Comparison of ENCODE assay signal across 8 cellular contexts in the genomic region with DNA sequence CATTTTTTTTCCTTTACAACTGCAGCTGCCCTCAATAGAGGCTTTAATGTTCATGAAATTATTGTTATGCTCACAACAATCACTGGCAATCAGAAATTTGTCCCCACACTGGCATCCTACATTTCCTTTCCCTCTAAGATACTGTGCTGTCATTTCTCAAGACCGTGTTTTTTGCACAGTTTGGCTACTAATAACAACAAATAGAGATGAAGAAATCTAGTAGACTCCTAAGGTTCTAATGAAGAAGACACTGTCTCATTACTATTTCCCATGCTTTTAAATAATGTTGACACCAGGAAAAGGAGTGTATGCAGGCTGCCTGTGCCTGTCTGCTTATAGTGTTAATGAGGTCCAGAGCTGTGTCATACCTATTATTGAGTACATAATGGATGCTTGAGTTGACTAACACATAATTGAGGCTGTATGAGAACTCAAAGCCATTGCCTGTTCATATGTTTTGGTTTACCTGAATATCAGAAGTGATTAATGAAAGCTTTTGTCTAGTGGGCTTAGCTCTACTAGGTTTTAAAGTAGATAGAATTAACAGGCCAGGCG. TPM values are rescaled to one million over a fixed set of nuclear protein-coding genes. Genes with fewer than 3 reads are reported as not detected.
DNase-seq lines count a peak whose midpoint lies in the region; ATAC-seq and TF ChIP-seq lines count a peak whose summit lies in the region.

No MANE protein-coding gene starts in this region.

- H3K4me1 Mint-ChIP-seq in neural crest cell = peaks cover 32% of the 10 kb centered on the region

- intact Hi-C loops in left colon (cut with DNase I, micrococcal nuclease) = no loop called here

- ATAC-seq in left colon (no peak), HG02798 (IDR thresholded peaks at IDR 0.05; ENCODE audit: poor library complexity, unreplicated experiment) (no peak)

- peak; percentile 74 for DNase-seq in CD1c-positive myeloid dendritic cell (ENCODE audit: extremely low spot score)
- peak; percentile 28 for DNase-seq in MV-4-11 (lab: John Stamatoyannopoulos, UW)
- DNase-seq in choroid plexus epithelial cell (ENCODE audit: low read depth) = no peak
- DNase-seq in neural crest cell (ENCODE audit: low read depth, low spot score) = no peak
- no peak for DNase-seq in activated gamma-delta T cell (lab: John Stamatoyannopoulos, UW)
- DNase-seq in left colon = no peak
- no peak for DNase-seq in stimulated activated CD4-positive, alpha-beta T cell treated with anti-CD3 and anti-CD28 coated beads, Interleukin-15, amount 100 ng/mL, for 24 hours

- peaks cover 8% of the 10 kb centered on the region for H3K9me3 Mint-ChIP-seq in neural crest cell

- H3K36me3 Mint-ChIP-seq in neural crest cell (ENCODE audit: low read depth) = peaks cover 31% of the 10 kb centered on the region

- TF ChIP-seq CTCF in choroid plexus epithelial cell (conservative IDR thresholded peaks at IDR 0.05; ENCODE audit: low read depth, low read length) (no peak), neural crest cell (conservative IDR thresholded peaks at IDR 0.05) (no peak)

- no peak overlapping the region for H3K27ac Mint-ChIP-seq in neural crest cell (ENCODE audit: unreplicated experiment)

- peak overlapping the region; percentile 92 for H3K4me3 ChIP-seq in choroid plexus epithelial cell (ENCODE audit: low read depth, low read length)

- peak overlapping the region; percentile 97 for H3K4me3 Mint-ChIP-seq in neural crest cell

- H3K27me3 Mint-ChIP-seq in neural crest cell (ENCODE audit: low read depth) = no peaks in the 10 kb centered on the region

RNA-seq across cellular contexts. Expression of a gene that starts 1.5 kb away (rescaled TPM):
- 144 and 145 TPM in 2 replicates for total RNA-seq in neural crest cell
- 10 to 100 TPM; 92.6 to 97.1 TPM for total RNA-seq in left colon

Comparison
In these comparisons a context has a peak if more than half of its experiments do, and no peak if none do; other contexts are left out.
1. DNase-seq: peak in CD1c-positive myeloid dendritic cell (single experiment) and MV-4-11 (single experiment); none in choroid plexus epithelial cell (single experiment), neural crest cell (single experiment), activated gamma-delta T cell (single experiment), left colon (0 of 2) and stimulated activated CD4-positive, alpha-beta T cell treated with anti-CD3 and anti-CD28 coated beads, Interleukin-15, amount 100 ng/mL, for 24 hours (single experiment).